ENCODE assay signal across 10 cellular contexts in the genomic region with DNA sequence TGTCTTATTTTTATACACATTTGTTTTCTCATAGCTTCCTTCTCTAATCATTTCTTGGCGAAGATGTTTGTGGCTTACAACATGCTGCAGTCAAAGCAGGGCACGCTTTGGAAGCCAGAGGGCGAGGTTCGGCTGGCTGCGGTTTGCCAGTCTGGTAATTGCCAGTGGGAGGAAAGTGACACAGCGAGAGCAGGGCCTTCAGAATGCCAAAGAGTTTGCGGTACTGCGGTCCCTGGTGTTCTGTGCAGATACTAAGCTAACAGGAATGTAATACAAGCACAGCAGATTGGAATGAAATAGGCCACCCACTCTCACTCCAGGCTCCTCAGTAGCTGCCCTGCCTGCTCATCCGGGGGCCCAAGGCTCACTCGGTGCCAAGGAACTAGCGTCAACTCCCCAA. TPM values are rescaled to one million over a fixed set of nuclear protein-coding genes. Genes with fewer than 3 reads are reported as not detected.
A peak's percentile ranks its signal among the peaks of the same experiment; 100 is the strongest.
DNase-seq lines count a peak whose midpoint lies in the region; ATAC-seq and TF ChIP-seq lines count a peak whose summit lies in the region.
"Had no signal": no experiment of that assay in that cellular context is flagged by ENCODE, and none has a peak within 500 bp of the region (broad histone marks: within the 10 kb centered on the region; RNA-seq: fewer than 3 reads in every experiment).

No MANE protein-coding gene starts in this region.

- POLR2A ChIA-PET in Panc1 (lab: Charles Lee), result no interaction called here

- DNase-seq in DND-41, result no peak
- DNase-seq in Panc1 (ENCODE audit: low read depth, low spot score), result peak; percentile 12
- DNase-seq in esophagus squamous epithelium (lab: John Stamatoyannopoulos, UW), result no peak
- peak; percentile 31 for DNase-seq in neural progenitor cell (ENCODE audit: low spot score)
- no peak for DNase-seq in omental fat pad (ENCODE audit: low spot score)
- DNase-seq in GM13976 (ENCODE audit: low spot score), result no peak
- no peak for DNase-seq in cerebellar nuclear complex (lab: John Stamatoyannopoulos, UW)
- DNase-seq: activated T-cell treated with anti-CD3 and anti-CD28 coated beads, Interleukin-2, amount 50 U/mL, for 1 hour had no signal

- no peaks in the 10 kb centered on the region for H3K9me3 ChIP-seq in DND-41 (ENCODE audit: insufficient read depth, low read length, severe bottlenecking)
- no peaks in the 10 kb centered on the region for H3K9me3 ChIP-seq in Panc1 (ENCODE audit: control insufficient read depth, insufficient read depth, low read depth, low read length)
- H3K9me3 ChIP-seq in esophagus squamous epithelium, result no peaks in the 10 kb centered on the region
- H3K9me3 ChIP-seq in neural progenitor cell (ENCODE audit: low read depth), result no peaks in the 10 kb centered on the region
- H3K9me3 ChIP-seq: neutrophil had no signal

- BruUV-seq in Panc1 (replicated peaks; lab: Mats Ljungman, UMichigan), result no TSS peak

- peaks cover 18% of the 10 kb centered on the region for H3K27me3 ChIP-seq in DND-41 (ENCODE audit: insufficient read depth, low read length, poor library complexity)
- 0 out of 2 replicates have a peak, but pooled peaks cover 4% of the 10 kb centered on the region for H3K27me3 ChIP-seq in Panc1 (ENCODE audit: control insufficient read depth, insufficient read depth, low read length)
- no peaks in the 10 kb centered on the region for H3K27me3 ChIP-seq in esophagus squamous epithelium
- H3K27me3 ChIP-seq in neural progenitor cell, result no peaks in the 10 kb centered on the region

- H3K9me3 Mint-ChIP-seq in neural progenitor cell, result no peaks in the 10 kb centered on the region

- H3K27ac ChIP-seq in DND-41 (ENCODE audit: low read length) (no peak overlapping the region), Panc1 (ENCODE audit: low read length) (no peak overlapping the region), esophagus squamous epithelium (peak overlapping the region; percentile 71 to 90 (median 78)), neural progenitor cell (no peak overlapping the region)
- H3K27ac ChIP-seq: neutrophil had no signal

- TF ChIP-seq POLR2A in esophagus squamous epithelium (IDR thresholded peaks at IDR 0.05), result no peak

- CTCF ChIA-PET in Panc1 (lab: Charles Lee), result interaction anchor here (1.4 kb wide), 1 partner anchor 29 kb away, joined by 4 read pairs; no protein-coding TSS in a partner anchor

- H3K4me2 ChIP-seq in DND-41 (ENCODE audit: insufficient read depth, low read length), result no peak overlapping the region
- no peak overlapping the region for H3K4me2 ChIP-seq in neural progenitor cell

- H3F3A ChIP-seq in neural progenitor cell (ENCODE audit: low read depth), result peaks cover 11% of the 10 kb centered on the region

- H3K4me3 ChIP-seq in DND-41 (ENCODE audit: low read depth in 1 of 2, low read length in 2 of 2) (no peak overlapping the region), Panc1 (ENCODE audit: low read depth in 2 of 2, low read length in 2 of 2) (no peak overlapping the region), esophagus squamous epithelium (peak overlapping the region in 2 of 4 donors; percentile 12 to 38), neural progenitor cell (no peak overlapping the region)

- no peaks in the 10 kb centered on the region for H3K36me3 ChIP-seq in DND-41 (ENCODE audit: insufficient read depth, low read length)
- no peaks in the 10 kb centered on the region for H3K36me3 ChIP-seq in Panc1 (ENCODE audit: control insufficient read depth, insufficient read depth, low read length)
- H3K36me3 ChIP-seq in esophagus squamous epithelium, result no peaks in the 10 kb centered on the region
- H3K36me3 ChIP-seq in neural progenitor cell, result no peaks in the 10 kb centered on the region
- H3K36me3 ChIP-seq: neutrophil had no signal

- no peaks in the 10 kb centered on the region for H3K27me3 Mint-ChIP-seq in neural progenitor cell (ENCODE audit: insufficient read depth, low read depth)

- H4K20me1 ChIP-seq in DND-41 (ENCODE audit: insufficient read depth, low read length), result no peaks in the 10 kb centered on the region
- H4K20me1 ChIP-seq in neural progenitor cell (ENCODE audit: low read depth), result no peaks in the 10 kb centered on the region

- intact Hi-C loops in Panc1 (cut with micrococcal nuclease; ENCODE audit: unreplicated experiment) (no loop called here), esophagus squamous epithelium (cut with DNase I) (no loop called here)

- H3K4me1 Mint-ChIP-seq in neural progenitor cell, result peaks cover 44% of the 10 kb centered on the region

- in situ Hi-C loops in Panc1 (cut with HindIII; ENCODE audit: low pct_unique_long_range_greater_than_20kb, low sequenced_read_pairs), result no loop called here
- in situ Hi-C loops in GM13976 (cut with MboI; ENCODE audit: low sequenced_read_pairs, unreplicated experiment), result no loop called here

- no peak overlapping the region for H3K4me3 Mint-ChIP-seq in neural progenitor cell

- 30 to 46% methylated on average over 11 of the region's 11 CpGs for WGBS in esophagus squamous epithelium, 2 donors

- H3K4me1 ChIP-seq in DND-41 (ENCODE audit: insufficient read depth, low read length) (no peaks in the 10 kb centered on the region), Panc1 (ENCODE audit: control insufficient read depth, insufficient read depth, low read length) (no peaks in the 10 kb centered on the region), esophagus squamous epithelium (peaks cover 0 to 35% (median 6%) of the 10 kb centered on the region in 3 donors), neural progenitor cell (peaks cover 14% of the 10 kb centered on the region)

- H2AFZ ChIP-seq in DND-41 (ENCODE audit: low read depth, low read length), result no peak overlapping the region
- no peak overlapping the region for H2AFZ ChIP-seq in neural progenitor cell (replicated peaks)

- H3K9ac ChIP-seq in DND-41 (ENCODE audit: low read depth, low read length) (no peak overlapping the region), neural progenitor cell (no peak overlapping the region)

- peak overlapping the region; percentile 74 for H3K27ac Mint-ChIP-seq in neural progenitor cell

- H3K79me2 ChIP-seq in DND-41 (ENCODE audit: insufficient read depth, low read length), result no peaks in the 10 kb centered on the region
- no peaks in the 10 kb centered on the region for H3K79me2 ChIP-seq in neural progenitor cell (ENCODE audit: low read depth)

- H3K36me3 Mint-ChIP-seq in neural progenitor cell, result no peaks in the 10 kb centered on the region

- ATAC-seq in DND-41 (ENCODE audit: insufficient read depth, low read depth) (no peak), Panc1 (peak; percentile 90), GM18517 (IDR thresholded peaks at IDR 0.05; ENCODE audit: unreplicated experiment) (no peak), omental fat pad (ENCODE audit: low FRiP score) (no peak)

- TF ChIP-seq CTCF in DND-41 (IDR thresholded peaks at IDR 0.05; ENCODE audit: borderline replicate concordance, extremely low read depth, low read length, poor library complexity, severe bottlenecking), result peak; percentile 25
- TF ChIP-seq CTCF in Panc1 (IDR thresholded peaks at IDR 0.05), result peak; percentile 25; the same call in 1 of the 2 replicates
- peak; percentile 13 to 74 (median 62) for TF ChIP-seq CTCF in esophagus squamous epithelium (IDR thresholded peaks at IDR 0.05)
- TF ChIP-seq CTCF in neural progenitor cell (IDR thresholded peaks at IDR 0.05), result peak; percentile 21
- no peak for TF ChIP-seq CTCF in omental fat pad (IDR thresholded peaks at IDR 0.05)
- no peak for TF ChIP-seq CTCF in GM13976 (IDR thresholded peaks at IDR 0.05; ENCODE audit: borderline replicate concordance, control extremely low read depth, extremely low read depth, insufficient read depth, missing control alignments)

RNA-seq across cellular contexts. Expression of a gene that starts 58.7 kb away (rescaled TPM):
- not detected for total RNA-seq in Panc1 (2021; ENCODE audit: unreplicated experiment)
- polyA plus RNA-seq in Panc1 (2012; ENCODE audit: insufficient read length), result not detected
- 1,000 to 10,000 TPM in 3 of 4 donors, 100 to 1,000 TPM in 1; 626 to 2,995 (median 1,370) TPM for total RNA-seq in esophagus squamous epithelium
- total RNA-seq in neural progenitor cell (ENCODE audit: low replicate concordance), result 0.31 TPM in 1 of 2 replicates, not detected in the other
- total RNA-seq in omental fat pad, result not detected

Comparison
In these comparisons a context has a peak if more than half of its experiments do, and no peak if none do; other contexts are left out.
1. DNase-seq: peak in Panc1 (single experiment) and neural progenitor cell (single experiment); none in DND-41 (single experiment), esophagus squamous epithelium (single experiment), omental fat pad (single experiment), GM13976 (single experiment) and cerebellar nuclear complex (0 of 2).
2. H3K27ac ChIP-seq: peak in esophagus squamous epithelium (4 of 4); none in DND-41 (single experiment), Panc1 (single experiment) and neural progenitor cell (single experiment).
3. CTCF ChIP-seq: peak in DND-41 (single experiment), Panc1 (single experiment), esophagus squamous epithelium (6 of 6) and neural progenitor cell (single experiment); none in omental fat pad (0 of 3) and GM13976 (single experiment).
4. RNA of a gene that starts 58.7 kb away (total RNA-seq): 626 to 2,995 TPM in esophagus squamous epithelium; not detected in Panc1 (single experiment), 0.31 TPM in neural progenitor cell and not detected in omental fat pad; every median in the first group is over 100 times any median in the second.